ENCODE assay signal across 9 cellular contexts in the genomic region with DNA sequence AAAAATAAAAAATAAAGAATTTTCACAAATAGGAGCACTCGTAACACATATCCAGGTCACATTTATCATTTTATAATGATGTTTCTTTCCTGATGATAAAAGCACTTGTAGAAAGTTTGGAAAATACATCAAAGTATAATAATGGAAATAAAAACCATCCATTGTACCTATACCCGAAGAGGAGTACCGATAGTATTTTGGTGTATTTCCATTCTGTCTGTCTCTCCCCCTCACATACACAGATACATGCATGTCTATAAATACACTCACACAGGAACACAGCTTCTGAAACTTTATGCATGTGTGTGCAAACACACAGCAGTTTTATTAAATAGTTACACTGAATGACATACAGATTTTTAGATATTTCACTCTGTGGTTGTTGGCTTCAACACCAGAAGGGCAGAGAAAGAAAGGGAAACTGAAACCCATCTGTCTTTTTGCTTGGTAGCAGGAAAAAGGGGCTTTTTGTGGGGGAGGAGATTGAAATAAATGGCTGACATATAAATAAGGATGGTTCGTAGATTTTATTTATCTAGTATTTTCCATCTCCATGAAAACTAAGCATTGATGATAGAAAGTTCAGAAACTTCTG.
A peak's percentile ranks its signal among the peaks of the same experiment; 100 is the strongest.
DNase-seq lines count a peak whose midpoint lies in the region; ATAC-seq, FAIRE-seq and TF ChIP-seq lines count a peak whose summit lies in the region.
"Had no signal": no experiment of that assay in that cellular context is flagged by ENCODE, and none has a peak within 500 bp of the region (broad histone marks: within the 10 kb centered on the region; RNA-seq: fewer than 3 reads in every experiment).

No MANE protein-coding gene starts in this region.

- TF ChIP-seq EP300 in GM12878 (IDR thresholded peaks at IDR 0.05; ENCODE audit: borderline replicate concordance in 1 of 2, control insufficient read depth in 1 of 2, low read depth in 2 of 2, low read length in 2 of 2): no peak

- ATAC-seq in HG03139 (IDR thresholded peaks at IDR 0.05; ENCODE audit: unreplicated experiment) (peak; percentile 44), GM12878 (peak; percentile 73), GM18505 (IDR thresholded peaks at IDR 0.05; ENCODE audit: unreplicated experiment) (no peak)

- H3K4me1 ChIP-seq in GM12878 (ENCODE audit: control insufficient read depth, insufficient read depth, low read length): peaks cover 36% of the 10 kb centered on the region
- H3K4me1 ChIP-seq in skeletal muscle tissue (ENCODE audit: control insufficient read depth in 3 of 3, insufficient read depth in 3 of 3, low read length in 3 of 3): peaks cover 9 to 19% (median 9%) of the 10 kb centered on the region in 3 donors

- SMC1A ChIA-PET in GM12878 (lab: Charles Lee; ENCODE audit: uncharacterized antibody, unreplicated experiment): interaction anchor here (1.0 to 18.5 kb wide), 24 partner anchors 7 to 116 kb away, joined by 3 to 456 read pairs (median 8); no protein-coding TSS in a partner anchor

- BruUV-seq in GM12878 (replicated peaks; lab: Mats Ljungman, UMichigan): no TSS peak

- H3K79me2 ChIP-seq in GM12878 (ENCODE audit: control insufficient read depth, insufficient read depth, low read length): peaks cover 82% of the 10 kb centered on the region

- H3K4me3 Mint-ChIP-seq in activated CD4-positive, alpha-beta T cell treated with anti-CD3 and anti-CD28 coated beads, Interleukin-2, amount 10 ng/mL, durations not matched to agents 7 days and 5 days: peak overlapping the region; percentile 79

- peak overlapping the region; percentile 97 for H3K4me2 ChIP-seq in GM12878 (ENCODE audit: control insufficient read depth, insufficient read depth)

- no peaks in the 10 kb centered on the region for H3K27me3 Mint-ChIP-seq in activated CD4-positive, alpha-beta T cell treated with anti-CD3 and anti-CD28 coated beads, Interleukin-2, amount 10 ng/mL, durations not matched to agents 7 days and 5 days

- 29% methylated on average over 4 of the region's 4 CpGs for WGBS in GM12878 (ENCODE audit: insufficient coverage, insufficient replicate concordance, low lambda C conversion rate, missing lambda C conversion rate)

- RAD21 ChIA-PET in GM12878 (lab: Charles Lee; ENCODE audit: unreplicated experiment): interaction anchor here (0.8 to 6.7 kb wide), 21 partner anchors 10 to 117 kb away, joined by 3 to 46 read pairs (median 7); no protein-coding TSS in a partner anchor

- H3K36me3 ChIP-seq in GM12878 (ENCODE audit: control insufficient read depth in 2 of 2, insufficient read depth in 2 of 2, low read length in 1 of 2) (peaks cover 5 to 17% of the 10 kb centered on the region in 2 experiments; a peak in 3 of 4 replicates), skeletal muscle tissue (ENCODE audit: control insufficient read depth in 3 of 3, insufficient read depth in 3 of 3, low read length in 3 of 3) (peaks cover 0 to 4% (median 0%) of the 10 kb centered on the region in 3 donors)
- H3K36me3 ChIP-seq: right lobe of liver had no signal

- no peak for TF ChIP-seq CTCF in GM12878 (IDR thresholded peaks at IDR 0.05 in 2 of 3, conservative IDR thresholded peaks at IDR 0.05 in 1 of 3; ENCODE audit: control insufficient read depth in 2 of 3, extremely low read depth in 1 of 3, insufficient read depth in 1 of 3, low read depth in 3 of 3, low read length in 3 of 3)

- DNase-seq in activated CD4-positive, alpha-beta T cell treated with anti-CD3 and anti-CD28 coated beads, Interleukin-2, amount 10 ng/mL, durations not matched to agents 7 days and 5 days: peak; percentile 46
- no peak for DNase-seq in activated CD4-positive, alpha-beta T cell treated with anti-CD3 and anti-CD28 coated beads, Interleukin-2, amount 50 U/mL, for 1 hour
- DNase-seq in GM12878 (ENCODE audit: low read depth, low spot score) (no peak), NCI-H1930 (lab: John Stamatoyannopoulos, UW) (no peak), NCI-H524 (lab: John Stamatoyannopoulos, UW) (no peak)
- DNase-seq: right lobe of liver had no signal

- H3K9me3 ChIP-seq in GM12878 (replicated peaks; ENCODE audit: control insufficient read depth, insufficient read depth, low read length) (no peaks in the 10 kb centered on the region), skeletal muscle tissue (ENCODE audit: control insufficient read depth in 3 of 3, low read length in 3 of 3) (no peaks in the 10 kb centered on the region)
- H3K9me3 ChIP-seq: right lobe of liver had no signal

- peak overlapping the region; percentile 33; the same call in 1 of the 2 replicates for H2AFZ ChIP-seq in GM12878 (ENCODE audit: control insufficient read depth, low read depth, low read length)

- H3K27ac ChIP-seq in GM12878 (ENCODE audit: control insufficient read depth, insufficient read depth): peak overlapping the region; percentile 91
- peak overlapping the region; percentile 49 for H3K27ac ChIP-seq in skeletal muscle tissue (ENCODE audit: low read depth, low read length)

- TF ChIP-seq POLR2A in GM12878 (IDR thresholded peaks at IDR 0.05; ENCODE audit: low read depth, low read length) (no peak), GM18505 (IDR thresholded peaks at IDR 0.05; ENCODE audit: borderline replicate concordance, extremely low read depth, insufficient read depth, insufficient read length) (no peak)

- H3K36me3 Mint-ChIP-seq in activated CD4-positive, alpha-beta T cell treated with anti-CD3 and anti-CD28 coated beads, Interleukin-2, amount 10 ng/mL, durations not matched to agents 7 days and 5 days (ENCODE audit: low read depth): peaks cover 23% of the 10 kb centered on the region

- intact Hi-C loops in GM12878 (cut with micrococcal nuclease; ENCODE audit: unreplicated experiment): loop anchor here (5.0 kb wide), 2 partner anchors 60 to 115 kb away; a partner anchor contains a TSS

- H3K4me1 Mint-ChIP-seq in activated CD4-positive, alpha-beta T cell treated with anti-CD3 and anti-CD28 coated beads, Interleukin-2, amount 10 ng/mL, durations not matched to agents 7 days and 5 days: peaks cover 55% of the 10 kb centered on the region

- CTCF ChIA-PET in activated CD4-positive, alpha-beta T cell treated with anti-CD3 and anti-CD28 coated beads, Interleukin-2, amount 10 ng/mL, durations not matched to agents 7 days and 5 days (lab: Charles Lee): interaction anchor here (1.4 to 2.2 kb wide), 2 partner anchors 13 to 17 kb away, joined by 4 to 8 read pairs; no protein-coding TSS in a partner anchor
- CTCF ChIA-PET in GM12878 (lab: Yijun Ruan, JAX): interaction anchor here (0.6 to 2.7 kb wide), 12 partner anchors 9 to 116 kb away, joined by 3 to 14 read pairs (median 4); no protein-coding TSS in a partner anchor

- H3K4me3 ChIP-seq in GM12878 (peak overlapping the region; percentile 66), skeletal muscle tissue (ENCODE audit: low read length in 3 of 3) (peak overlapping the region in 1 of 3 donors; percentile 49)
- H3K4me3 ChIP-seq: right lobe of liver had no signal

- no peaks in the 10 kb centered on the region for H3K27me3 ChIP-seq in GM12878 (replicated peaks in 1 of 2; ENCODE audit: control insufficient read depth in 2 of 2, insufficient read depth in 2 of 2, low read length in 1 of 2)
- no peaks in the 10 kb centered on the region for H3K27me3 ChIP-seq in skeletal muscle tissue (ENCODE audit: control insufficient read depth in 3 of 3, insufficient read depth in 3 of 3, low read length in 3 of 3)
- H3K27me3 ChIP-seq: right lobe of liver had no signal

- peak overlapping the region; percentile 70 for H3K9ac ChIP-seq in GM12878 (ENCODE audit: control insufficient read depth, insufficient read depth, low read length)
- no peak overlapping the region for H3K9ac ChIP-seq in skeletal muscle tissue (ENCODE audit: low read depth in 1 of 3, low read length in 3 of 3)

- H4K20me1 ChIP-seq in GM12878 (ENCODE audit: control insufficient read depth, insufficient read depth): no peaks in the 10 kb centered on the region

- POLR2A ChIA-PET in activated CD4-positive, alpha-beta T cell treated with anti-CD3 and anti-CD28 coated beads, Interleukin-2, amount 10 ng/mL, durations not matched to agents 7 days and 5 days (lab: Charles Lee): no interaction called here
- POLR2A ChIA-PET in GM12878 (lab: Charles Lee): interaction anchor here (1.0 to 2.0 kb wide), 9 partner anchors 8 to 114 kb away, joined by 3 to 9 read pairs (median 3); a partner anchor contains a TSS

- FAIRE-seq in GM12878 (lab: Jason Lieb, UNC): no peak

- in situ Hi-C loops in GM12878 (cut with MboI): no loop called here

- H3K27ac Mint-ChIP-seq in activated CD4-positive, alpha-beta T cell treated with anti-CD3 and anti-CD28 coated beads, Interleukin-2, amount 10 ng/mL, durations not matched to agents 7 days and 5 days: peak overlapping the region; percentile 88

- H3K9me3 Mint-ChIP-seq in activated CD4-positive, alpha-beta T cell treated with anti-CD3 and anti-CD28 coated beads, Interleukin-2, amount 10 ng/mL, durations not matched to agents 7 days and 5 days: no peaks in the 10 kb centered on the region

- no peak for TF ChIP-seq RAD21 in GM12878 (IDR thresholded peaks at IDR 0.05; ENCODE audit: insufficient read depth, low read depth, low read length)

TF ChIP-seq in GM12878, 131 proteins besides CTCF, POLR2A, EP300 and RAD21 (continues in another document):
- TF ChIP-seq RUNX3 (IDR thresholded peaks at IDR 0.05; ENCODE audit: low read length) (peak; percentile 36; the same call in 1 of the 2 replicates), NFIC (IDR thresholded peaks at IDR 0.05; ENCODE audit: low read depth, low read length) (peak; percentile 63; the same call in 1 of the 2 replicates), NBN (IDR thresholded peaks at IDR 0.05) (0 out of 2 replicates have a peak, but pooled peaks have one; percentile 55), FOXM1 (IDR thresholded peaks at IDR 0.05; ENCODE audit: low read depth, low read length) (0 out of 2 replicates have a peak, but pooled peaks have one; percentile 12), RELA (IDR thresholded peaks at IDR 0.05; ENCODE audit: borderline replicate concordance, partially characterized antibody) (peak; percentile 86)
- TF ChIP-seq, protein P1, sequence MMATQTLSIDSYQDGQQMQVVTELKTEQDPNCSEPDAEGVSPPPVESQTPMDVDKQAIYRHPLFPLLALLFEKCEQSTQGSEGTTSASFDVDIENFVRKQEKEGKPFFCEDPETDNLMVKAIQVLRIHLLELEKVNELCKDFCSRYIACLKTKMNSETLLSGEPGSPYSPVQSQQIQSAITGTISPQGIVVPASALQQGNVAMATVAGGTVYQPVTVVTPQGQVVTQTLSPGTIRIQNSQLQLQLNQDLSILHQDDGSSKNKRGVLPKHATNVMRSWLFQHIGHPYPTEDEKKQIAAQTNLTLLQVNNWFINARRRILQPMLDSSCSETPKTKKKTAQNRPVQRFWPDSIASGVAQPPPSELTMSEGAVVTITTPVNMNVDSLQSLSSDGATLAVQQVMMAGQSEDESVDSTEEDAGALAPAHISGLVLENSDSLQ (IDR thresholded peaks at IDR 0.05): peak; percentile 54; the same call in 1 of the 2 replicates
